Comparison of ENCODE assay signal across 21 cellular contexts in the genomic region with DNA sequence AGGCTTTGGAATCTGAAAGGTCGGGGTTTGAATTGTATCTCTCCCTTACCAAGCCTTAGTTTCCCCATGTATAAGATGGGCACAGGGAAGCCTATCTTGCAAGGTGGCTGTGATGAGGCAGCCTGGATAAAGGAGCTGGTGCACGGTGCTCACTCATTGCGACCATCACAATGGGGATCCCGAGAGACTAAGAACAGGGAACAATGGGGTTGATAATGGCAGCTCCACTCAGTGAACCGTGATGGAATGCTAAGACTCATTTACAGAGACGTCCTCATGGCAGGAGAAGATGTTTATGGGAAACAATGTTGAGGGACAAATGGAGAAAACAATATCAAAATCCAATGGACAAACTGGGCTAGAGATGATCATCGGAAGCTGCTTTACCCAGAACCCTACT.
DNase-seq lines count a peak whose midpoint lies in the region; ATAC-seq and TF ChIP-seq lines count a peak whose summit lies in the region.
"Had no signal": no experiment of that assay in that cellular context is flagged by ENCODE, and none has a peak within 500 bp of the region (broad histone marks: within the 10 kb centered on the region; RNA-seq: fewer than 3 reads in every experiment).

No MANE protein-coding gene starts in this region.

- peaks cover 13% of the 10 kb centered on the region for H3K4me1 Mint-ChIP-seq in nephron progenitor cell
- H3K4me1 Mint-ChIP-seq: B cell; CD4-positive, alpha-beta memory T cell had no signal

- H3K27me3 ChIP-seq in ectodermal cell (ENCODE audit: control insufficient read depth, insufficient read depth, low read length, poor library complexity, severe bottlenecking) = no peaks in the 10 kb centered on the region

- no peaks in the 10 kb centered on the region for H3K9me3 ChIP-seq in ectodermal cell (ENCODE audit: control insufficient read depth, low read length)

- no peak overlapping the region for H3K4me3 Mint-ChIP-seq in nephron progenitor cell
- H3K4me3 Mint-ChIP-seq: B cell; CD14-positive monocyte; CD4-positive, alpha-beta memory T cell; HFFc6 had no signal

- no peak for ATAC-seq in HG03565 (IDR thresholded peaks at IDR 0.05; ENCODE audit: unreplicated experiment)
- ATAC-seq: GM12878, HCT116, K562 had no signal

- in situ Hi-C loops in Caki2 (cut with HindIII; ENCODE audit: low pct_unique_long_range_greater_than_20kb, low sequenced_read_pairs) = no loop called here
- in situ Hi-C loops in KBM-7 (cut with MboI; ENCODE audit: low pct_unique_long_range_greater_than_20kb, low sequenced_read_pairs) = no loop called here

- H3K27me3 Mint-ChIP-seq in nephron progenitor cell (ENCODE audit: low read depth, poor library complexity) = peaks cover 2% of the 10 kb centered on the region

- H3K9me3 Mint-ChIP-seq in nephron progenitor cell = peaks cover 11% of the 10 kb centered on the region

- DNase-seq in Caki2 (ENCODE audit: low read depth) = peak; percentile 43
- DNase-seq in nephron progenitor cell = no peak
- DNase-seq in renal cortical epithelial cell (ENCODE audit: low read depth) = peak; percentile 80
- no peak for DNase-seq in UCSD-AML1 (lab: John Stamatoyannopoulos, UW; ENCODE audit: unreplicated experiment)
- DNase-seq in KBM-7 = no peak
- no peak for DNase-seq in GM19238 (ENCODE audit: insufficient read length, low spot score)
- DNase-seq: CD4-positive, alpha-beta memory T cell; DMS 273 treated with DMSO at 0.1 percent for 48 hours; DMS53; DND-41; EL; H7; HFFc6; IMR-90 had no signal

- peak overlapping the region; percentile 90 for H3K27ac Mint-ChIP-seq in nephron progenitor cell
- H3K27ac Mint-ChIP-seq: B cell; CD14-positive monocyte; CD4-positive, alpha-beta memory T cell; HFFc6 had no signal

- no peak overlapping the region for H3K4me3 ChIP-seq in ectodermal cell (ENCODE audit: insufficient read depth, low read depth, low read length)
- H3K4me3 ChIP-seq: GM12878, K562 had no signal

- no peaks in the 10 kb centered on the region for H3K36me3 ChIP-seq in ectodermal cell (ENCODE audit: control insufficient read depth, insufficient read depth, low read length)

- H3K4me1 ChIP-seq in ectodermal cell (ENCODE audit: control insufficient read depth, insufficient read depth, low read length) = peaks cover 5% of the 10 kb centered on the region

- no peaks in the 10 kb centered on the region for H3K36me3 Mint-ChIP-seq in nephron progenitor cell (ENCODE audit: low read depth)
- H3K36me3 Mint-ChIP-seq: CD14-positive monocyte; CD4-positive, alpha-beta memory T cell had no signal

- WGBS in ectodermal cell, 2 experiments = 45 to 47% methylated on average over 7 of the region's 7 CpGs

- H3K27ac ChIP-seq in ectodermal cell (ENCODE audit: insufficient read depth, low read depth, low read length, poor library complexity, severe bottlenecking) = peak overlapping the region; percentile 9

- TF ChIP-seq CTCF in nephron progenitor cell (IDR thresholded peaks at IDR 0.05) = no peak

Comparison
In these comparisons a context has a peak if more than half of its experiments do, and no peak if none do; other contexts are left out.
1. DNase-seq: peak in Caki2 (single experiment) and renal cortical epithelial cell (single experiment); none in nephron progenitor cell (single experiment), UCSD-AML1 (single experiment), KBM-7 (single experiment) and GM19238 (single experiment).